In genomic region chr6:49787176-49787575, GRCh38 we compare ENCODE assay signal across 19 cellular contexts. TPM values are rescaled to one million over a fixed set of nuclear protein-coding genes. Genes with fewer than 3 reads are reported as not detected.
DNase-seq lines count a peak whose midpoint lies in the region; ATAC-seq and TF ChIP-seq lines count a peak whose summit lies in the region.
"Had no signal": no experiment of that assay in that cellular context is flagged by ENCODE, and none has a peak within 500 bp of the region (broad histone marks: within the 10 kb centered on the region; RNA-seq: fewer than 3 reads in every experiment).

Gene PGK2, minus strand, starts transcription at chr6:49787285. Its CDS starts 98 bp downstream, at chr6:49787187.

- CTCF ChIA-PET in OCI-LY7 (lab: Charles Lee; ENCODE audit: unreplicated experiment): no interaction called here
- CTCF ChIA-PET in activated CD4-positive, alpha-beta T cell treated with anti-CD3 and anti-CD28 coated beads, Interleukin-2, amount 10 ng/mL, durations not matched to agents 7 days and 5 days (lab: Charles Lee): no interaction called here

- no peak for TF ChIP-seq CTCF in OCI-LY7 (conservative IDR thresholded peaks at IDR 0.05; ENCODE audit: low read length)

- H4K20me1 ChIP-seq in OCI-LY7 (ENCODE audit: insufficient read depth, low read length): no peaks in the 10 kb centered on the region
- H4K20me1 ChIP-seq: BLaER1 had no signal

- POLR2A ChIA-PET in OCI-LY7 (lab: Charles Lee): interaction anchor here (0.6 kb wide), 1 partner anchor 686 kb away, joined by 3 read pairs; no protein-coding TSS in a partner anchor
- POLR2A ChIA-PET in activated CD4-positive, alpha-beta T cell treated with anti-CD3 and anti-CD28 coated beads, Interleukin-2, amount 10 ng/mL, durations not matched to agents 7 days and 5 days (lab: Charles Lee): no interaction called here

- no peaks in the 10 kb centered on the region for H3K36me3 ChIP-seq in OCI-LY7 (ENCODE audit: insufficient read depth, low read length)
- H3K36me3 ChIP-seq: BLaER1 had no signal

- peaks cover 3% of the 10 kb centered on the region for H3K9me3 Mint-ChIP-seq in activated CD4-positive, alpha-beta T cell treated with anti-CD3 and anti-CD28 coated beads, Interleukin-2, amount 10 ng/mL, durations not matched to agents 7 days and 5 days
- H3K9me3 Mint-ChIP-seq: stimulated activated memory B cell treated with anti-CD40 and anti-IgM and Interleukin-4, amounts not matched to agents 10 μg/mL and 1 μg/mL and 100 μg/mL, for 72 hours had no signal

- no peaks in the 10 kb centered on the region for H3K79me2 ChIP-seq in OCI-LY7 (ENCODE audit: insufficient read depth, low read depth, low read length)

- H3K4me3 ChIP-seq in OCI-LY7 (ENCODE audit: low read depth, low read length, poor library complexity, severe bottlenecking): no peak within 1 kb of the TSS
- H3K4me3 ChIP-seq: BLaER1, lung, psoas muscle had no signal

- no peaks in the 10 kb centered on the region for H3K4me1 ChIP-seq in OCI-LY7 (ENCODE audit: insufficient read depth, low read length, poor library complexity, severe bottlenecking)
- H3K4me1 ChIP-seq: BLaER1, psoas muscle had no signal

- H3K9me3 ChIP-seq in OCI-LY7 (ENCODE audit: low read length): no peaks in the 10 kb centered on the region
- H3K9me3 ChIP-seq: BLaER1, psoas muscle had no signal

- no peaks in the 10 kb centered on the region for H3K36me3 Mint-ChIP-seq in activated CD4-positive, alpha-beta T cell treated with anti-CD3 and anti-CD28 coated beads, Interleukin-2, amount 10 ng/mL, durations not matched to agents 7 days and 5 days (ENCODE audit: low read depth)
- H3K36me3 Mint-ChIP-seq: activated naive CD4-positive, alpha-beta T cell treated with anti-CD3 and anti-CD28 coated beads, Interleukin-2, amount 10 ng/mL, durations not matched to agents 7 days and 5 days; natural killer cell; stimulated activated memory B cell treated with anti-CD40 and anti-IgM and Interleukin-4, amounts not matched to agents 10 μg/mL and 1 μg/mL and 100 μg/mL, for 72 hours had no signal

- H3K4me3 Mint-ChIP-seq in activated CD4-positive, alpha-beta T cell treated with anti-CD3 and anti-CD28 coated beads, Interleukin-2, amount 10 ng/mL, durations not matched to agents 7 days and 5 days: no peak within 1 kb of the TSS
- H3K4me3 Mint-ChIP-seq: activated naive CD4-positive, alpha-beta T cell treated with anti-CD3 and anti-CD28 coated beads, Interleukin-2, amount 10 ng/mL, durations not matched to agents 7 days and 5 days; natural killer cell; stimulated activated memory B cell treated with anti-CD40 and anti-IgM and Interleukin-4, amounts not matched to agents 10 μg/mL and 1 μg/mL and 100 μg/mL, for 72 hours had no signal

- H3K27ac Mint-ChIP-seq in activated CD4-positive, alpha-beta T cell treated with anti-CD3 and anti-CD28 coated beads, Interleukin-2, amount 10 ng/mL, durations not matched to agents 7 days and 5 days: no peak within 1 kb of the TSS
- H3K27ac Mint-ChIP-seq: activated naive CD4-positive, alpha-beta T cell treated with anti-CD3 and anti-CD28 coated beads, Interleukin-2, amount 10 ng/mL, durations not matched to agents 7 days and 5 days; natural killer cell; stimulated activated memory B cell treated with anti-CD40 and anti-IgM and Interleukin-4, amounts not matched to agents 10 μg/mL and 1 μg/mL and 100 μg/mL, for 72 hours had no signal

- DNase-seq in ELR (ENCODE audit: low read depth) (peak; percentile 42), OCI-LY7 (ENCODE audit: low spot score) (peak; percentile 7), iPS DF 4.7 (ENCODE audit: extremely low read depth, low spot score) (peak; percentile 98), NCI-H524 (lab: John Stamatoyannopoulos, UW) (no peak)
- DNase-seq in activated CD4-positive, alpha-beta T cell treated with anti-CD3 and anti-CD28 coated beads, Interleukin-2, amount 10 ng/mL, durations not matched to agents 7 days and 5 days: no peak
- DNase-seq in stimulated activated naive CD4-positive, alpha-beta T cell (lab: John Stamatoyannopoulos, UW): no peak
- DNase-seq: activated CD4-positive, alpha-beta T cell treated with anti-CD3 and anti-CD28 coated beads, Interleukin-2, amount 50 U/mL, for 1 hour; activated naive CD4-positive, alpha-beta T cell treated with anti-CD3 and anti-CD28 coated beads, Interleukin-2, amount 10 ng/mL, durations not matched to agents 7 days and 5 days; DND-41; natural killer cell; NCI-H1105; psoas muscle; T1000 had no signal

- H3K9me2 ChIP-seq in OCI-LY7 (ENCODE audit: insufficient read depth, low read length): no peaks in the 10 kb centered on the region

- no peak within 1 kb of the TSS for H3K4me2 ChIP-seq in OCI-LY7 (ENCODE audit: low read length)
- H3K4me2 ChIP-seq: BLaER1 had no signal

- no TSS peak for BruUV-seq in OCI-LY7 (replicated peaks; lab: Mats Ljungman, UMichigan)

- H3K4me1 Mint-ChIP-seq in activated CD4-positive, alpha-beta T cell treated with anti-CD3 and anti-CD28 coated beads, Interleukin-2, amount 10 ng/mL, durations not matched to agents 7 days and 5 days: no peaks in the 10 kb centered on the region
- H3K4me1 Mint-ChIP-seq: activated naive CD4-positive, alpha-beta T cell treated with anti-CD3 and anti-CD28 coated beads, Interleukin-2, amount 10 ng/mL, durations not matched to agents 7 days and 5 days; natural killer cell; stimulated activated memory B cell treated with anti-CD40 and anti-IgM and Interleukin-4, amounts not matched to agents 10 μg/mL and 1 μg/mL and 100 μg/mL, for 72 hours had no signal

- H3K27me3 Mint-ChIP-seq in activated CD4-positive, alpha-beta T cell treated with anti-CD3 and anti-CD28 coated beads, Interleukin-2, amount 10 ng/mL, durations not matched to agents 7 days and 5 days: no peaks in the 10 kb centered on the region
- H3K27me3 Mint-ChIP-seq: activated naive CD4-positive, alpha-beta T cell treated with anti-CD3 and anti-CD28 coated beads, Interleukin-2, amount 10 ng/mL, durations not matched to agents 7 days and 5 days; stimulated activated memory B cell treated with anti-CD40 and anti-IgM and Interleukin-4, amounts not matched to agents 10 μg/mL and 1 μg/mL and 100 μg/mL, for 72 hours had no signal

- H3K27ac ChIP-seq in OCI-LY7 (ENCODE audit: low read depth, low read length, poor library complexity, severe bottlenecking): no peak within 1 kb of the TSS
- H3K27ac ChIP-seq: BLaER1, psoas muscle had no signal

- peak; percentile 62 for ATAC-seq in HG02798 (IDR thresholded peaks at IDR 0.05; ENCODE audit: poor library complexity, unreplicated experiment)
- ATAC-seq: natural killer cell; psoas muscle; stimulated activated memory B cell treated with anti-CD40 and anti-IgM and Interleukin-4, amounts not matched to agents 10 μg/mL and 1 μg/mL and 100 μg/mL, for 72 hours had no signal

- intact Hi-C loops in OCI-LY7 (cut with micrococcal nuclease; ENCODE audit: unreplicated experiment): no loop called here

- H2AFZ ChIP-seq in OCI-LY7 (ENCODE audit: low read length): no peak within 1 kb of the TSS

RNA-seq across cellular contexts. Expression of gene PGK2, which starts in this region (rescaled TPM):
- total RNA-seq in OCI-LY7 (2014; rRNA removed; shearing (Covaris generic)): not detected in 2 replicates
- total RNA-seq in OCI-LY7 (2022): not detected in 2 replicates
- total RNA-seq in activated CD4-positive, alpha-beta T cell treated with anti-CD3 and anti-CD28 coated beads, Interleukin-2, amount 10 ng/mL, durations not matched to agents 7 days and 5 days: not detected
- total RNA-seq: astrocyte, frontal cortex, lung, natural killer cell, psoas muscle had no signal

Comparison
In these comparisons a context has a peak if more than half of its experiments do, and no peak if none do; other contexts are left out.
1. Peak in DNase-seq in OCI-LY7; RNA of the gene not detected or under 1 TPM.
2. DNase-seq: peak in ELR (single experiment) and iPS DF 4.7 (single experiment); none in NCI-H524 (0 of 2), activated CD4-positive, alpha-beta T cell treated with anti-CD3 and anti-CD28 coated beads, Interleukin-2, amount 10 ng/mL, durations not matched to agents 7 days and 5 days (single experiment) and stimulated activated naive CD4-positive, alpha-beta T cell (0 of 6).